8 cellular contexts compared by ENCODE assay signal in the genomic region with DNA sequence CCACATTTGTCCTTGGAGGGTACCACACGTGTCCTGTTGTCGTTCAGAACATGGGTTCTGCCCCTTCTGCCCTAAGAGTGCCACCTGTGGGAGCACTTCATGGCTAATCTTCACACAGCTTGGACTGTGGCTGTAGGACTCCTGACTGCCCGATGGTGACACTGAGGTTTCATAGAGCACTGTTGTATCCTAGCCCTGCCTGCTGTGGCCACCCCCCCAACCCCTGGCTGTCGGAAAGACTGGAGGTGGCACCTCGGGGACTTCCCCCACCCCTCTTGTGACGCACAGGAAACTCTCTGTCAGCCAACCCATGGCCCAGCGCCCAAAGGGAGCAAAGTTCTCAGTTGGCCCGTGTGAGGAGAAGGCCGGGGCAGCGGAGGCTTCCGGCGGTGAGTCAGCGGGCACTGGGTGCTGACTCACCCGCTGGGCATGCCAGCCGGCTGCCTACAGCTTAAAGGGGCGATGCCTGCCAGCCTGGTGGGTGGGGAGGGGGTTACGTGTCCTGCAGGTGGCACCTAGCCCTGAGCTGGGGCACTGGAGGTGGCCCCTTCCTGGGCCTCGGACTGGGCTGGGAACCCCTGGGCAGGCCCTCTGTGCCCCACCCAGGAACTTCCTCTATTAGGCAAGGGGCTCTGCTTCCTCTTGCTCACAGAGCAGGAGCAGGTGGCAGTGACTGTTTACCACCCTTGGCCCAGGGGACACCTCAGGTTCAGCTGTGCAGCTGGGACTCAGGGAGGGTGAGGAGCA. TPM values are rescaled to one million over a fixed set of nuclear protein-coding genes. Genes with fewer than 3 reads are reported as not detected.
DNase-seq lines count a peak whose midpoint lies in the region; ATAC-seq, FAIRE-seq and TF ChIP-seq lines count a peak whose summit lies in the region.

No MANE protein-coding gene starts in this region.

- peaks cover 21% of the 10 kb centered on the region for H3K4me1 Mint-ChIP-seq in activated T-helper 1 cell treated with anti-CD3 and anti-CD28 coated beads, Interleukin-12 subunit alpha, Interleukin-12 subunit beta, Interleukin-2, Interleukin-4 antibody, amounts not matched to agents 30 ng/mL and 10 ng/mL and 1 ng/mL, durations not matched to agents 14 hours and 24 hours and 36 hours (ENCODE audit: low read depth)

- H3K9me3 ChIP-seq in pancreas, result no peaks in the 10 kb centered on the region
- no peaks in the 10 kb centered on the region for H3K9me3 ChIP-seq in thyroid gland

- H3K4me3 ChIP-seq in fibroblast of pulmonary artery (replicated peaks; ENCODE audit: low read depth, low read length) (peak overlapping the region; percentile 72), pancreas (peak overlapping the region in 2 of 4 donors; percentile 73 to 90), thyroid gland (replicated peaks in 1 of 3) (peak overlapping the region in 1 of 3 donors; percentile 78)

- H3K36me3 Mint-ChIP-seq in activated T-helper 1 cell treated with anti-CD3 and anti-CD28 coated beads, Interleukin-12 subunit alpha, Interleukin-12 subunit beta, Interleukin-2, Interleukin-4 antibody, amounts not matched to agents 30 ng/mL and 10 ng/mL and 1 ng/mL, durations not matched to agents 14 hours and 24 hours and 36 hours (ENCODE audit: low read depth), result peaks cover 24% of the 10 kb centered on the region

- H3K36me3 ChIP-seq in pancreas (no peaks in the 10 kb centered on the region), thyroid gland (no peaks in the 10 kb centered on the region)

- H3K27ac Mint-ChIP-seq in activated T-helper 1 cell treated with anti-CD3 and anti-CD28 coated beads, Interleukin-12 subunit alpha, Interleukin-12 subunit beta, Interleukin-2, Interleukin-4 antibody, amounts not matched to agents 30 ng/mL and 10 ng/mL and 1 ng/mL, durations not matched to agents 14 hours and 24 hours and 36 hours, result peak overlapping the region; percentile 96

- ATAC-seq in HG03280 (IDR thresholded peaks at IDR 0.05; ENCODE audit: unreplicated experiment) (peak; percentile 24), pancreas (peak; percentile 62 to 75 (median 69))

- no peak for TF ChIP-seq CTCF in fibroblast of pulmonary artery (IDR thresholded peaks at IDR 0.05; ENCODE audit: low read length, missing control alignments)
- no peak for TF ChIP-seq CTCF in pancreas (IDR thresholded peaks at IDR 0.05)
- no peak for TF ChIP-seq CTCF in thyroid gland (IDR thresholded peaks at IDR 0.05)

- no peaks in the 10 kb centered on the region for H3K9me3 Mint-ChIP-seq in activated T-helper 1 cell treated with anti-CD3 and anti-CD28 coated beads, Interleukin-12 subunit alpha, Interleukin-12 subunit beta, Interleukin-2, Interleukin-4 antibody, amounts not matched to agents 30 ng/mL and 10 ng/mL and 1 ng/mL, durations not matched to agents 14 hours and 24 hours and 36 hours

- H3K27me3 ChIP-seq in pancreas, result no peaks in the 10 kb centered on the region
- no peaks in the 10 kb centered on the region for H3K27me3 ChIP-seq in thyroid gland

- H3K27me3 Mint-ChIP-seq in activated T-helper 1 cell treated with anti-CD3 and anti-CD28 coated beads, Interleukin-12 subunit alpha, Interleukin-12 subunit beta, Interleukin-2, Interleukin-4 antibody, amounts not matched to agents 30 ng/mL and 10 ng/mL and 1 ng/mL, durations not matched to agents 14 hours and 24 hours and 36 hours (ENCODE audit: insufficient read depth), result peaks cover 1% of the 10 kb centered on the region

- DNase-seq in NCI-H1417 (lab: John Stamatoyannopoulos, UW) (peak in 2 of 3 experiments; percentile 11 to 13), NCI-H1417 treated with DMSO at 0.1 percent for 48 hours (lab: John Stamatoyannopoulos, UW) (no peak), RCC 7860 (ENCODE audit: low spot score) (peak; percentile 94), fibroblast of pulmonary artery (ENCODE audit: low read depth) (peak; percentile 97), pancreas (peak; percentile 93 to 99 (median 98)), thyroid gland (peak; percentile 98 to 99)
- peak; percentile 90 for DNase-seq in activated T-helper 1 cell treated with anti-CD3 and anti-CD28 coated beads, Interleukin-12 subunit alpha, Interleukin-12 subunit beta, Interleukin-2, Interleukin-4 antibody, amounts not matched to agents 30 ng/mL and 10 ng/mL and 1 ng/mL, durations not matched to agents 14 hours and 24 hours and 36 hours (ENCODE audit: low spot score)

- H3K4me3 Mint-ChIP-seq in activated T-helper 1 cell treated with anti-CD3 and anti-CD28 coated beads, Interleukin-12 subunit alpha, Interleukin-12 subunit beta, Interleukin-2, Interleukin-4 antibody, amounts not matched to agents 30 ng/mL and 10 ng/mL and 1 ng/mL, durations not matched to agents 14 hours and 24 hours and 36 hours, result peak overlapping the region; percentile 100

- H3K4me1 ChIP-seq in pancreas (peaks cover 32 to 46% (median 36%) of the 10 kb centered on the region in 3 donors), thyroid gland (peaks cover 50 to 51% of the 10 kb centered on the region in 2 donors)

- WGBS in pancreas, 2 donors, result 1% methylated on average over 18 of the region's 18 CpGs
- 0 to 1% methylated on average over 3 to 11 of the region's 18 CpGs for WGBS in thyroid gland, 2 donors

- H3K27ac ChIP-seq in pancreas, result peak overlapping the region; percentile 80 to 99 (median 88)
- peak overlapping the region; percentile 94 to 97 (median 94) for H3K27ac ChIP-seq in thyroid gland

- TF ChIP-seq POLR2A in thyroid gland (IDR thresholded peaks at IDR 0.05), result peak; percentile 9 to 44

- FAIRE-seq in RCC 7860 (lab: Jason Lieb, UNC), result peak; percentile 92
- FAIRE-seq in pancreas (lab: Jason Lieb, UNC), result peak; percentile 90

- intact Hi-C loops in activated T-helper 1 cell treated with anti-CD3 and anti-CD28 coated beads, Interleukin-12 subunit alpha, Interleukin-12 subunit beta, Interleukin-2, Interleukin-4 antibody, amounts not matched to agents 30 ng/mL and 10 ng/mL and 1 ng/mL, durations not matched to agents 14 hours and 24 hours and 36 hours (cut with micrococcal nuclease), result loop anchor here (1.0 to 10.0 kb wide), 5 partner anchors 35 to 1313 kb away; partner anchors contain the start of genes AKAP10, DHRS7B, NATD1 and USP22
- intact Hi-C loops in pancreas (cut with DNase I), result no loop called here
- intact Hi-C loops in thyroid gland (cut with DNase I), result loop anchor here (10.0 kb wide), 3 partner anchors 87 to 243 kb away; partner anchors contain the start of genes KCNJ12 and USP22

RNA-seq across cellular contexts. Expression of gene MAP2K3, which starts 3.4 kb away (rescaled TPM):
- total RNA-seq in activated T-helper 1 cell treated with anti-CD3 and anti-CD28 coated beads, Interleukin-12 subunit alpha, Interleukin-12 subunit beta, Interleukin-2, Interleukin-4 antibody, amounts not matched to agents 30 ng/mL and 10 ng/mL and 1 ng/mL, durations not matched to agents 14 hours and 24 hours and 36 hours, result 177 and 185 TPM in 2 replicates
- total RNA-seq in pancreas (10 to 100 TPM; 16.4 to 25.0 (median 19.9) TPM), thyroid gland (10 to 100 TPM; 15.5 to 23.4 (median 21.3) TPM)
- 10 to 100 TPM; 21.9 to 40.9 TPM for polyA plus RNA-seq in pancreas

RNA-seq across cellular contexts. Expression of gene NATD1, which starts 34.7 kb away (rescaled TPM):
- total RNA-seq in activated T-helper 1 cell treated with anti-CD3 and anti-CD28 coated beads, Interleukin-12 subunit alpha, Interleukin-12 subunit beta, Interleukin-2, Interleukin-4 antibody, amounts not matched to agents 30 ng/mL and 10 ng/mL and 1 ng/mL, durations not matched to agents 14 hours and 24 hours and 36 hours, result 1.6 and 1.7 TPM in 2 replicates
- total RNA-seq in pancreas, result 1 to 10 TPM; 3.1 to 8.3 (median 5.3) TPM
- 1 to 10 TPM; 2.3 TPM for polyA plus RNA-seq in pancreas
- total RNA-seq in thyroid gland, result 10 to 100 TPM; 18.6 to 34.1 (median 21.2) TPM

Comparison
In these comparisons a context has a peak if more than half of its experiments do, and no peak if none do; other contexts are left out.
1. intact Hi-C loops: an anchor here in activated T-helper 1 cell treated with anti-CD3 and anti-CD28 coated beads, Interleukin-12 subunit alpha, Interleukin-12 subunit beta, Interleukin-2, Interleukin-4 antibody, amounts not matched to agents 30 ng/mL and 10 ng/mL and 1 ng/mL, durations not matched to agents 14 hours and 24 hours and 36 hours (1.0 to 10.0 kb wide) and thyroid gland (10.0 kb wide); none called in pancreas.